Comparison of ENCODE assay signal across 29 cellular contexts in genomic region chr6:89269981-89270380, GRCh38. TPM values are rescaled to one million over a fixed set of nuclear protein-coding genes. Genes with fewer than 3 reads are reported as not detected.
"Had no signal": no experiment of that assay in that cellular context is flagged by ENCODE, and none has a peak within 500 bp of the region (broad histone marks: within the 10 kb centered on the region; RNA-seq: fewer than 3 reads in every experiment).

No MANE protein-coding gene starts in this region.

- H3K4me1 ChIP-seq: ascending aorta had no signal

- H3K4me3 Mint-ChIP-seq: activated naive CD4-positive, alpha-beta T cell treated with anti-CD3 and anti-CD28 coated beads, Interleukin-2, amount 50 U/mL, for 24 hours; activated T-cell treated with anti-CD3 and anti-CD28 coated beads, Interleukin-2, amount 50 U/mL, for 24 hours; activated T-helper 1 cell treated with anti-CD3 and anti-CD28 coated beads, Interleukin-12 subunit alpha, Interleukin-12 subunit beta, Interleukin-2, Interleukin-4 antibody, amounts not matched to agents 30 ng/mL and 10 ng/mL and 1 ng/mL, durations not matched to agents 14 hours and 24 hours and 36 hours; T-helper 17 cell; WTC11 had no signal

- H3K27ac Mint-ChIP-seq: activated naive CD4-positive, alpha-beta T cell treated with anti-CD3 and anti-CD28 coated beads, Interleukin-2, amount 50 U/mL, for 24 hours; activated T-cell treated with anti-CD3 and anti-CD28 coated beads, Interleukin-2, amount 50 U/mL, for 24 hours; activated T-helper 1 cell treated with anti-CD3 and anti-CD28 coated beads, Interleukin-12 subunit alpha, Interleukin-12 subunit beta, Interleukin-2, Interleukin-4 antibody, amounts not matched to agents 30 ng/mL and 10 ng/mL and 1 ng/mL, durations not matched to agents 14 hours and 24 hours and 36 hours; T-helper 17 cell; WTC11 had no signal

- H3K9me3 Mint-ChIP-seq: activated naive CD4-positive, alpha-beta T cell treated with anti-CD3 and anti-CD28 coated beads, Interleukin-2, amount 50 U/mL, for 24 hours; activated T-cell treated with anti-CD3 and anti-CD28 coated beads, Interleukin-2, amount 50 U/mL, for 24 hours; activated T-helper 1 cell treated with anti-CD3 and anti-CD28 coated beads, Interleukin-12 subunit alpha, Interleukin-12 subunit beta, Interleukin-2, Interleukin-4 antibody, amounts not matched to agents 30 ng/mL and 10 ng/mL and 1 ng/mL, durations not matched to agents 14 hours and 24 hours and 36 hours; WTC11 had no signal

- H3K27me3 Mint-ChIP-seq: activated naive CD4-positive, alpha-beta T cell treated with anti-CD3 and anti-CD28 coated beads, Interleukin-2, amount 50 U/mL, for 24 hours; activated T-cell treated with anti-CD3 and anti-CD28 coated beads, Interleukin-2, amount 50 U/mL, for 24 hours; T-helper 17 cell had no signal

- H3K4me1 Mint-ChIP-seq: WTC11 had no signal

- FAIRE-seq: bronchial epithelial cell, RCC 7860 had no signal

- DNase-seq: activated CD4-positive, alpha-beta T cell treated with anti-CD3 and anti-CD28 coated beads for 48 hours; activated CD4-positive, alpha-beta T cell treated with anti-CD3 and anti-CD28 coated beads, Interleukin-2, amount 50 U/mL, for 4 hours; activated CD4-positive, CD25-positive, alpha-beta regulatory T cell treated with anti-CD3 and anti-CD28 coated beads, Interleukin-2, amount 50 U/mL, for 72 hours; activated effector memory CD4-positive, alpha-beta T cell treated with Interleukin-2 at 50 U/mL for 16 hours; activated naive CD4-positive, alpha-beta T cell; activated T-cell treated with anti-CD3 and anti-CD28 coated beads, Interleukin-2, amount 50 U/mL, for 24 hours; body of pancreas; central memory CD4-positive, alpha-beta T cell; KG1; NCI-H1092; NCI-H1417; NCI-H1930; NCI-H524; NCI-H748 treated with DMSO at 0.1 percent for 48 hours; NK-92 treated with Interleukin-12 subunit alpha and Interleukin-12 subunit beta, amount 100 ng/mL, for 24 hours; PC-3; SHP77; T-helper 17 cell; T-helper 9 cell had no signal

- H3K27ac ChIP-seq: ascending aorta, body of pancreas had no signal

- H3K36me3 Mint-ChIP-seq: activated naive CD4-positive, alpha-beta T cell treated with anti-CD3 and anti-CD28 coated beads, Interleukin-2, amount 50 U/mL, for 24 hours; WTC11 had no signal

- H3K9me3 ChIP-seq: ascending aorta, body of pancreas had no signal

- H3K27me3 ChIP-seq: ascending aorta, body of pancreas had no signal

RNA-seq across cellular contexts. Expression of gene GABRR2, which starts 45.1 kb away (rescaled TPM):
- total RNA-seq: SK-MEL-5, WTC11 had no signal

RNA-seq across cellular contexts. Expression of gene GABRR1, which starts 52.8 kb away (rescaled TPM):
- total RNA-seq: activated T-helper 1 cell treated with anti-CD3 and anti-CD28 coated beads, Interleukin-12 subunit alpha, Interleukin-12 subunit beta, Interleukin-2, Interleukin-4 antibody, amounts not matched to agents 30 ng/mL and 10 ng/mL and 1 ng/mL, durations not matched to agents 14 hours and 24 hours and 36 hours; ascending aorta; body of pancreas; bronchial epithelial cell; chondrocyte; LHCN-M2; M059J; PC-3; SK-MEL-5; T-helper 17 cell had no signal
